In the genomic region with DNA sequence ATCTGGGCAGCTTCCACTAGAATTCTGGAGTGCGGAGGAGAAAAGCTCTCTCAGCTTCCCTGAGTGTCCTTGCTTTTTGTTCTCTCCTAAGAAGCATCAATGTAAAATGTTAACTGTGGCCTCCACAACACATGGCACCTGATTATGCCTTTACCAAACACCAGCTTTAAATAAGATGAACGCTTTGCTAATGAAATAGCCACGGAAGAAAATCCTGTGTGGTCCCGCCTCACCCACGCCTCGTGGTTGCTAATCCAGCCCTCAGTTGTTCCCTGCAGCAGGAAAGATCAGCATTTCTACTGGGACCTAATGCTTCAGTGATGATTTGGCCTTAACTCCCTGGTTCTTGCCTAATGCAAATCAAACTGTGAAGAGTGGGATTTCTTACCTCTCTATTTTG, we compare ENCODE assay signal across 1 cellular context.
TF ChIP-seq lines count a peak whose summit lies in the region.

No MANE protein-coding gene starts in this region.

TF ChIP-seq in HepG2, 621 proteins besides CTCF, POLR2A, EP300 and RAD21:
- no peak for TF ChIP-seq ZNF331 (CRISPR knock-in tag; IDR thresholded peaks at IDR 0.05)
- TF ChIP-seq MATR3 (CRISPR knock-in tag; IDR thresholded peaks at IDR 0.05): no peak
- TF ChIP-seq KLF11 (CRISPR knock-in tag; IDR thresholded peaks at IDR 0.05): no peak
- no peak for TF ChIP-seq ZNF678 (CRISPR knock-in tag; IDR thresholded peaks at IDR 0.05)
- no peak for TF ChIP-seq ZNF619 (CRISPR knock-in tag; IDR thresholded peaks at IDR 0.05)
- TF ChIP-seq ATM (IDR thresholded peaks at IDR 0.05; ENCODE audit: borderline replicate concordance): no peak
- TF ChIP-seq, protein P1, sequence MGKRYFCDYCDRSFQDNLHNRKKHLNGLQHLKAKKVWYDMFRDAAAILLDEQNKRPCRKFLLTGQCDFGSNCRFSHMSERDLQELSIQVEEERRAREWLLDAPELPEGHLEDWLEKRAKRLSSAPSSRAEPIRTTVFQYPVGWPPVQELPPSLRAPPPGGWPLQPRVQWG (CRISPR knock-in tag; IDR thresholded peaks at IDR 0.05; ENCODE audit: borderline replicate concordance, low read depth): no peak
- no peak for TF ChIP-seq RFX5 (IDR thresholded peaks at IDR 0.05; ENCODE audit: low read depth, low read length)
- TF ChIP-seq, protein P2, sequence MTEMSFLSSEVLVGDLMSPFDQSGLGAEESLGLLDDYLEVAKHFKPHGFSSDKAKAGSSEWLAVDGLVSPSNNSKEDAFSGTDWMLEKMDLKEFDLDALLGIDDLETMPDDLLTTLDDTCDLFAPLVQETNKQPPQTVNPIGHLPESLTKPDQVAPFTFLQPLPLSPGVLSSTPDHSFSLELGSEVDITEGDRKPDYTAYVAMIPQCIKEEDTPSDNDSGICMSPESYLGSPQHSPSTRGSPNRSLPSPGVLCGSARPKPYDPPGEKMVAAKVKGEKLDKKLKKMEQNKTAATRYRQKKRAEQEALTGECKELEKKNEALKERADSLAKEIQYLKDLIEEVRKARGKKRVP (CRISPR knock-in tag; IDR thresholded peaks at IDR 0.05): no peak
- TF ChIP-seq ARNTL (CRISPR knock-in tag; IDR thresholded peaks at IDR 0.05): no peak
- no peak for TF ChIP-seq CENPX (CRISPR knock-in tag; IDR thresholded peaks at IDR 0.05)
- TF ChIP-seq KDM4B (CRISPR knock-in tag; IDR thresholded peaks at IDR 0.05): no peak
- no peak for TF ChIP-seq ZNF362 (CRISPR knock-in tag; IDR thresholded peaks at IDR 0.05; ENCODE audit: borderline replicate concordance)
- TF ChIP-seq, protein P3, sequence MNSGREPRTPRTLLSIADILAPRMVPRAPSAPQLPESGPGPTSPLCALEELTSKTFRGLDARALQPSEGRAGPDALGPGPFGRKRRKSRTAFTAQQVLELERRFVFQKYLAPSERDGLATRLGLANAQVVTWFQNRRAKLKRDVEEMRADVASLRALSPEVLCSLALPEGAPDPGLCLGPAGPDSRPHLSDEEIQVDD (CRISPR knock-in tag; IDR thresholded peaks at IDR 0.05; ENCODE audit: borderline replicate concordance): no peak
- TF ChIP-seq ELF4 (CRISPR knock-in tag; IDR thresholded peaks at IDR 0.05; ENCODE audit: borderline replicate concordance): no peak
- TF ChIP-seq POLR2AphosphoS2 (IDR thresholded peaks at IDR 0.05; ENCODE audit: low read depth, low read length): no peak
- TF ChIP-seq ZBTB10 (CRISPR knock-in tag; IDR thresholded peaks at IDR 0.05; ENCODE audit: borderline replicate concordance): no peak
- TF ChIP-seq ZNF101 (CRISPR knock-in tag; IDR thresholded peaks at IDR 0.05; ENCODE audit: borderline replicate concordance, low read depth): no peak
- TF ChIP-seq HOXA9 (CRISPR knock-in tag; IDR thresholded peaks at IDR 0.05; ENCODE audit: borderline replicate concordance): no peak
